9 cellular contexts compared by ENCODE assay signal in the genomic region with DNA sequence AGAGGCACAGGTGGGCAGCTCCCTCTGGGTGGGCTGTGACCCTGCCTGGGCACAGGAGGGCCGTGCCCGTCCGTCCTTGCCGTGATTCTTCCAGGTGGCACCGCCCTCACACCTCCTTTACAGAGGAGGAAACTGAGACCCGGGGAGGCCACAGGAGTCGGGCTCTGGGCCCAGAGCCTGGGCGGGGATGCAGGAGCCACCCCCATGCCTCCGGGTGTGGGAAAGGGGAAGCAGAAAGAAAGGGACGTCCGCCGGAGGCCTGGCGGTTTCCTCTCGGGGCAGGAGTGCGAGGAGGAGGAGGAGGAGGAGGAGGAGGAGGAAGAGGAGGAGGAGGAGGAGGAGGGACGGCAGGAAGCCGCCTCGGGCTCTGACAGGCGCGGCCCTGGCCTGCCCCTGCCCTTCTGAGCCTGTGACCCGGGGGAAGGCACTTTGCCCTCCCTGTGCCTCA. TPM values are rescaled to one million over a fixed set of nuclear protein-coding genes. Genes with fewer than 3 reads are reported as not detected.
A peak's percentile ranks its signal among the peaks of the same experiment; 100 is the strongest.
DNase-seq lines count a peak whose midpoint lies in the region; ATAC-seq and TF ChIP-seq lines count a peak whose summit lies in the region.
"Had no signal": no experiment of that assay in that cellular context is flagged by ENCODE, and none has a peak within 500 bp of the region (broad histone marks: within the 10 kb centered on the region; RNA-seq: fewer than 3 reads in every experiment).

No MANE protein-coding gene starts in this region.

- H3K4me3 Mint-ChIP-seq in HFFc6 = no peak overlapping the region

- peak overlapping the region; percentile 63 to 81 (median 78) for H3K27ac ChIP-seq in Peyer's patch
- H3K27ac ChIP-seq in neutrophil = peak overlapping the region; percentile 95
- H3K27ac ChIP-seq: foreskin keratinocyte had no signal

- TF ChIP-seq CTCF in Peyer's patch (IDR thresholded peaks at IDR 0.05) (no peak), neutrophil (IDR thresholded peaks at IDR 0.05) (no peak), HFFc6 (IDR thresholded peaks at IDR 0.05) (no peak)

- DNase-seq in GDM1 (lab: John Stamatoyannopoulos, UW) (peak; percentile 87), Peyer's patch (peak; percentile 50 to 83 (median 71)), dermis blood vessel endothelial cell (peak; percentile 73), NCI-H2171 treated with DMSO at 0.1 percent for 48 hours (lab: John Stamatoyannopoulos, UW) (no peak), HFFc6 (no peak)
- DNase-seq: foreskin keratinocyte had no signal

- peaks cover 17% of the 10 kb centered on the region; the same call in 1 of the 2 replicates for H3K36me3 Mint-ChIP-seq in HFFc6 (ENCODE audit: low read depth)

- no peaks in the 10 kb centered on the region for H3K9me3 Mint-ChIP-seq in HFFc6

- H3K4me3 ChIP-seq in Peyer's patch = peak overlapping the region in 1 of 4 donors; percentile 9
- peak overlapping the region; percentile 46 to 60 for H3K4me3 ChIP-seq in neutrophil (ENCODE audit: low read depth in 1 of 2, low read length in 1 of 2)

- no peak for ATAC-seq in GM18498 (IDR thresholded peaks at IDR 0.05; ENCODE audit: unreplicated experiment)
- no peak for ATAC-seq in GM21423 (IDR thresholded peaks at IDR 0.05; ENCODE audit: unreplicated experiment)
- ATAC-seq: foreskin keratinocyte had no signal

- no peaks in the 10 kb centered on the region for H3K36me3 ChIP-seq in Peyer's patch
- no peaks in the 10 kb centered on the region for H3K36me3 ChIP-seq in neutrophil

- H3K27me3 ChIP-seq in Peyer's patch = no peaks in the 10 kb centered on the region
- no peaks in the 10 kb centered on the region for H3K27me3 ChIP-seq in neutrophil
- H3K27me3 ChIP-seq: foreskin keratinocyte had no signal

- H3K4me1 ChIP-seq in Peyer's patch (peaks cover 0 to 79% (median 42%) of the 10 kb centered on the region in 4 donors), neutrophil (ENCODE audit: control insufficient read depth in 1 of 2, insufficient read depth in 1 of 2, low read depth in 1 of 2, low read length in 1 of 2) (peaks cover 79 to 91% of the 10 kb centered on the region in 2 experiments)

- no peak overlapping the region for H3K27ac Mint-ChIP-seq in HFFc6

- TF ChIP-seq POLR2A in Peyer's patch (IDR thresholded peaks at IDR 0.05) = no peak

- no peaks in the 10 kb centered on the region for H3K27me3 Mint-ChIP-seq in HFFc6 (ENCODE audit: insufficient read depth)

- peaks cover 64% of the 10 kb centered on the region for H3K4me1 Mint-ChIP-seq in HFFc6 (ENCODE audit: low read depth)

- no peaks in the 10 kb centered on the region for H3K9me3 ChIP-seq in Peyer's patch
- no peaks in the 10 kb centered on the region for H3K9me3 ChIP-seq in neutrophil

RNA-seq across cellular contexts. Expression of gene SH2B3, which starts 23.0 kb away (rescaled TPM):
- total RNA-seq in Peyer's patch (10 to 100 TPM in 2 of 4 donors, 1 to 10 TPM in 2; 4.4 to 37.1 (median 8.4) TPM), dermis blood vessel endothelial cell (93.6 and 111 TPM in 2 replicates)
- total RNA-seq in HFFc6 (2021; fragmentation: NEBNext Ultra II Directional; extraction: Animal tissue kit (Norgen Biotek cat#: 25700)) = 10 to 100 TPM; 54.0 to 80.3 (median 69.8) TPM

RNA-seq across cellular contexts. Expression of gene PHETA1, which starts 59.9 kb away (rescaled TPM):
- total RNA-seq in Peyer's patch (10 to 100 TPM; 43.2 to 64.6 (median 51.0) TPM), dermis blood vessel endothelial cell (8.5 and 9.7 TPM in 2 replicates)
- 10 to 100 TPM; 11.5 to 15.0 (median 14.0) TPM for total RNA-seq in HFFc6 (2021; fragmentation: NEBNext Ultra II Directional; extraction: Animal tissue kit (Norgen Biotek cat#: 25700))

Comparison
In these comparisons a context has a peak if more than half of its experiments do, and no peak if none do; other contexts are left out.
1. DNase-seq: peak in GDM1 (single experiment), Peyer's patch (3 of 3) and dermis blood vessel endothelial cell (single experiment); none in NCI-H2171 treated with DMSO at 0.1 percent for 48 hours (single experiment) and HFFc6 (single experiment).